In genomic region chrX:18899796-18900380, GRCh38 we compare ENCODE assay signal across 10 cellular contexts.
DNase-seq lines count a peak whose midpoint lies in the region; ATAC-seq and TF ChIP-seq lines count a peak whose summit lies in the region.
"Had no signal": no experiment of that assay in that cellular context is flagged by ENCODE, and none has a peak within 500 bp of the region (broad histone marks: within the 10 kb centered on the region; RNA-seq: fewer than 3 reads in every experiment).

No MANE protein-coding gene starts in this region.

- ATAC-seq in SK-N-SH treated with all-trans-retinoic acid at 6 μM for 48 hours (peak; percentile 71), HG03342 (IDR thresholded peaks at IDR 0.05; ENCODE audit: unreplicated experiment) (no peak)

- no CpG with 5 or more reads among the region's 13 CpGs for WGBS in neuronal stem cell (ENCODE audit: extremely low coverage in 2 of 2, insufficient read length in 2 of 2, insufficient replicate concordance in 1 of 2), 2 donors

- DNase-seq in AG08395 (ENCODE audit: low spot score) (peak; percentile 19), kidney tubule cell (ENCODE audit: low spot score) (peak; percentile 8), GOT3 (lab: John Stamatoyannopoulos, UW) (no peak), SK-N-DZ (ENCODE audit: low spot score) (no peak), neuronal stem cell (ENCODE audit: low spot score) (no peak)
- DNase-seq: activated CD4-positive, alpha-beta T cell treated with anti-CD3 and anti-CD28 coated beads, Interleukin-2, amount 50 U/mL, for 48 hours; NCI-H146 had no signal

- H3K23ac ChIP-seq in neuronal stem cell (ENCODE audit: low read depth, low read length, poor library complexity), result no peak overlapping the region

- no peak overlapping the region for H4K8ac ChIP-seq in neuronal stem cell (ENCODE audit: low read depth, low read length)

- no peak overlapping the region for H2BK15ac ChIP-seq in neuronal stem cell (ENCODE audit: low read length)

- H3K14ac ChIP-seq in neuronal stem cell (ENCODE audit: low read length), result no peak overlapping the region

- H2AK5ac ChIP-seq in neuronal stem cell (ENCODE audit: low read depth, low read length), result no peak overlapping the region

- H3K9me3 ChIP-seq in neuronal stem cell (replicated peaks in 1 of 2; ENCODE audit: control insufficient read depth in 2 of 2, insufficient read depth in 1 of 2, low read depth in 1 of 2, low read length in 2 of 2), result no peaks in the 10 kb centered on the region

- H2AFZ ChIP-seq in neuronal stem cell (ENCODE audit: low read length), result no peak overlapping the region

- H3K36me3 ChIP-seq in neuronal stem cell (replicated peaks in 1 of 2; ENCODE audit: control insufficient read depth in 2 of 2, insufficient read depth in 2 of 2, low read length in 2 of 2), result peaks cover 0 to 3% of the 10 kb centered on the region in 2 donors

- no peak overlapping the region for H3K18ac ChIP-seq in neuronal stem cell (ENCODE audit: low read length)

- H3K4me1 ChIP-seq in neuronal stem cell (ENCODE audit: control insufficient read depth in 2 of 2, insufficient read depth in 1 of 2, low read depth in 1 of 2, low read length in 2 of 2), result peaks cover 0 to 5% of the 10 kb centered on the region in 2 donors

- H3K4me3 ChIP-seq in GM12875 (ENCODE audit: low read depth, low read length) (no peak overlapping the region), neuronal stem cell (ENCODE audit: low read length in 2 of 2) (no peak overlapping the region)

- no peaks in the 10 kb centered on the region for H3K27me3 ChIP-seq in neuronal stem cell (ENCODE audit: control insufficient read depth in 3 of 3, insufficient read depth in 3 of 3, low read depth in 1 of 3, low read length in 3 of 3)

- peaks cover 2% of the 10 kb centered on the region for H3K79me1 ChIP-seq in neuronal stem cell (ENCODE audit: low read depth, low read length)

- no peak overlapping the region for H3K4me2 ChIP-seq in neuronal stem cell (ENCODE audit: insufficient read depth, low read length, poor library complexity, severe bottlenecking)

- H4K91ac ChIP-seq in neuronal stem cell (ENCODE audit: low read depth, low read length, poor library complexity), result no peak overlapping the region

- no peak overlapping the region for H2BK12ac ChIP-seq in neuronal stem cell (ENCODE audit: low read length)

- H3K27ac ChIP-seq in neuronal stem cell (replicated peaks; ENCODE audit: low read length), result no peak overlapping the region

- H2BK120ac ChIP-seq in neuronal stem cell (ENCODE audit: low read depth, low read length), result no peak overlapping the region

- H2BK5ac ChIP-seq in neuronal stem cell (ENCODE audit: low read length), result no peak overlapping the region

- no peak overlapping the region for H3K4ac ChIP-seq in neuronal stem cell (ENCODE audit: low read length)

- peak; percentile 38; the same call in 1 of the 2 replicates for TF ChIP-seq CTCF in GM12875 (IDR thresholded peaks at IDR 0.05; ENCODE audit: borderline replicate concordance, insufficient read depth, low read depth, low read length)

- no peak overlapping the region for H3K9ac ChIP-seq in neuronal stem cell (ENCODE audit: low read depth, low read length, poor library complexity)

TF ChIP-seq in SK-N-SH treated with all-trans-retinoic acid at 6 μM for 48 hours, 23 proteins besides CTCF, POLR2A, EP300 and RAD21:
- no peak for TF ChIP-seq CSDC2 (CRISPR knock-in tag; IDR thresholded peaks at IDR 0.05)
- no peak for TF ChIP-seq SNAI2 (CRISPR knock-in tag; IDR thresholded peaks at IDR 0.05)
- TF ChIP-seq, protein P1, sequence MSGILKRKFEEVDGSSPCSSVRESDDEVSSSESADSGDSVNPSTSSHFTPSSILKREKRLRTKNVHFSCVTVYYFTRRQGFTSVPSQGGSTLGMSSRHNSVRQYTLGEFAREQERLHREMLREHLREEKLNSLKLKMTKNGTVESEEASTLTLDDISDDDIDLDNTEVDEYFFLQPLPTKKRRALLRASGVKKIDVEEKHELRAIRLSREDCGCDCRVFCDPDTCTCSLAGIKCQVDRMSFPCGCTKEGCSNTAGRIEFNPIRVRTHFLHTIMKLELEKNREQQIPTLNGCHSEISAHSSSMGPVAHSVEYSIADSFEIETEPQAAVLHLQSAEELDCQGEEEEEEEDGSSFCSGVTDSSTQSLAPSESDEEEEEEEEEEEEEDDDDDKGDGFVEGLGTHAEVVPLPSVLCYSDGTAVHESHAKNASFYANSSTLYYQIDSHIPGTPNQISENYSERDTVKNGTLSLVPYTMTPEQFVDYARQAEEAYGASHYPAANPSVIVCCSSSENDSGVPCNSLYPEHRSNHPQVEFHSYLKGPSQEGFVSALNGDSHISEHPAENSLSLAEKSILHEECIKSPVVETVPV (CRISPR knock-in tag; IDR thresholded peaks at IDR 0.05), result no peak
- no peak for TF ChIP-seq TCF4 (CRISPR knock-in tag; IDR thresholded peaks at IDR 0.05; ENCODE audit: borderline replicate concordance)
- TF ChIP-seq OSR1 (CRISPR knock-in tag; IDR thresholded peaks at IDR 0.05), result no peak
- no peak for TF ChIP-seq TSHZ2 (CRISPR knock-in tag; IDR thresholded peaks at IDR 0.05)
- TF ChIP-seq, protein P2, sequence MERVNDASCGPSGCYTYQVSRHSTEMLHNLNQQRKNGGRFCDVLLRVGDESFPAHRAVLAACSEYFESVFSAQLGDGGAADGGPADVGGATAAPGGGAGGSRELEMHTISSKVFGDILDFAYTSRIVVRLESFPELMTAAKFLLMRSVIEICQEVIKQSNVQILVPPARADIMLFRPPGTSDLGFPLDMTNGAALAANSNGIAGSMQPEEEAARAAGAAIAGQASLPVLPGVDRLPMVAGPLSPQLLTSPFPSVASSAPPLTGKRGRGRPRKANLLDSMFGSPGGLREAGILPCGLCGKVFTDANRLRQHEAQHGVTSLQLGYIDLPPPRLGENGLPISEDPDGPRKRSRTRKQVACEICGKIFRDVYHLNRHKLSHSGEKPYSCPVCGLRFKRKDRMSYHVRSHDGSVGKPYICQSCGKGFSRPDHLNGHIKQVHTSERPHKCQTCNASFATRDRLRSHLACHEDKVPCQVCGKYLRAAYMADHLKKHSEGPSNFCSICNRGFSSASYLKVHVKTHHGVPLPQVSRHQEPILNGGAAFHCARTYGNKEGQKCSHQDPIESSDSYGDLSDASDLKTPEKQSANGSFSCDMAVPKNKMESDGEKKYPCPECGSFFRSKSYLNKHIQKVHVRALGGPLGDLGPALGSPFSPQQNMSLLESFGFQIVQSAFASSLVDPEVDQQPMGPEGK (CRISPR knock-in tag; IDR thresholded peaks at IDR 0.05; ENCODE audit: borderline replicate concordance), result no peak
- no peak for TF ChIP-seq RARB (CRISPR knock-in tag; IDR thresholded peaks at IDR 0.05)
- TF ChIP-seq ZNF8 (CRISPR knock-in tag; IDR thresholded peaks at IDR 0.05), result no peak

Comparison
In these comparisons a context has a peak if more than half of its experiments do, and no peak if none do; other contexts are left out.
1. DNase-seq: peak in AG08395 (single experiment) and kidney tubule cell (single experiment); none in GOT3 (single experiment), SK-N-DZ (single experiment) and neuronal stem cell (single experiment).